Comparison of ENCODE assay signal across 2 cellular contexts in genomic region chr4:147754037-147754445, GRCh38.
TF ChIP-seq lines count a peak whose summit lies in the region.

No MANE protein-coding gene starts in this region.

TF ChIP-seq in IMR-90, 13 proteins besides CTCF, POLR2A, EP300 and RAD21:
- TF ChIP-seq RCOR1 (IDR thresholded peaks at IDR 0.05; ENCODE audit: insufficient replicate concordance, low read length) (peak; percentile 93), FOS (IDR thresholded peaks at IDR 0.05; ENCODE audit: low read depth, low read length) (peak; percentile 68)
- TF ChIP-seq, protein P1, sequence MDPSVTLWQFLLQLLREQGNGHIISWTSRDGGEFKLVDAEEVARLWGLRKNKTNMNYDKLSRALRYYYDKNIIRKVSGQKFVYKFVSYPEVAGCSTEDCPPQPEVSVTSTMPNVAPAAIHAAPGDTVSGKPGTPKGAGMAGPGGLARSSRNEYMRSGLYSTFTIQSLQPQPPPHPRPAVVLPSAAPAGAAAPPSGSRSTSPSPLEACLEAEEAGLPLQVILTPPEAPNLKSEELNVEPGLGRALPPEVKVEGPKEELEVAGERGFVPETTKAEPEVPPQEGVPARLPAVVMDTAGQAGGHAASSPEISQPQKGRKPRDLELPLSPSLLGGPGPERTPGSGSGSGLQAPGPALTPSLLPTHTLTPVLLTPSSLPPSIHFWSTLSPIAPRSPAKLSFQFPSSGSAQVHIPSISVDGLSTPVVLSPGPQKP (IDR thresholded peaks at IDR 0.05; ENCODE audit: borderline replicate concordance, low read depth, low read length), result no peak

TF ChIP-seq in endothelial cell of umbilical vein, 7 proteins besides CTCF, POLR2A, EP300 and RAD21:
- TF ChIP-seq JUN (IDR thresholded peaks at IDR 0.05; ENCODE audit: borderline replicate concordance, insufficient read depth, insufficient read length, low read depth), result no peak
- no peak for TF ChIP-seq FOS (IDR thresholded peaks at IDR 0.05; ENCODE audit: borderline replicate concordance, insufficient read depth, low read length)
- no peak for TF ChIP-seq POLR2AphosphoS5 (IDR thresholded peaks at IDR 0.05; ENCODE audit: insufficient read depth, low read depth, low read length)
- no peak for TF ChIP-seq EZH2 (IDR thresholded peaks at IDR 0.05; ENCODE audit: borderline replicate concordance, low read depth, low read length, severe bottlenecking)
- no peak for TF ChIP-seq GATA2 (IDR thresholded peaks at IDR 0.05; ENCODE audit: insufficient read depth, insufficient read length, low read depth, low read length)
- TF ChIP-seq, protein P2, sequence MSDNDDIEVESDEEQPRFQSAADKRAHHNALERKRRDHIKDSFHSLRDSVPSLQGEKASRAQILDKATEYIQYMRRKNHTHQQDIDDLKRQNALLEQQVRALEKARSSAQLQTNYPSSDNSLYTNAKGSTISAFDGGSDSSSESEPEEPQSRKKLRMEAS (IDR thresholded peaks at IDR 0.05; ENCODE audit: insufficient read depth, insufficient read length), result no peak
- TF ChIP-seq MYC (IDR thresholded peaks at IDR 0.05; ENCODE audit: low read depth, low read length), result no peak
